8 cellular contexts compared by ENCODE assay signal in genomic region chr12:132710422-132711168, GRCh38. TPM values are rescaled to one million over a fixed set of nuclear protein-coding genes. Genes with fewer than 3 reads are reported as not detected.
DNase-seq lines count a peak whose midpoint lies in the region; ATAC-seq and TF ChIP-seq lines count a peak whose summit lies in the region.

TSS of gene PGAM5 (plus strand) at chr12:132710842. CDS start at chr12:132710877, 35 bp downstream.

- peak within 1 kb of the TSS; percentile 98 for H3K4me2 ChIP-seq in OCI-LY3 (ENCODE audit: low read length)

- peaks cover 7% of the 10 kb centered on the region for H4K20me1 ChIP-seq in OCI-LY3 (ENCODE audit: insufficient read depth, low read length)

- H2AFZ ChIP-seq in OCI-LY3 (ENCODE audit: low read depth, low read length): peak within 1 kb of the TSS; percentile 61

- H3K27ac ChIP-seq in OCI-LY3 (ENCODE audit: low read length) (peak within 1 kb of the TSS; percentile 73), epithelial cell of prostate (peak within 1 kb of the TSS; percentile 78)

- peak; percentile 76 for ATAC-seq in GM21528 (IDR thresholded peaks at IDR 0.05; ENCODE audit: low FRiP score, unreplicated experiment)

- H3K4me3 ChIP-seq in OCI-LY3 (ENCODE audit: low read length): peak within 1 kb of the TSS; percentile 90

- peaks cover 3% of the 10 kb centered on the region; the same call in 1 of the 2 replicates for H3K9me3 ChIP-seq in OCI-LY3 (ENCODE audit: insufficient read depth, low read length)

- peaks cover 25% of the 10 kb centered on the region for H3K36me3 ChIP-seq in OCI-LY3 (replicated peaks; ENCODE audit: low read depth, low read length)

- TF ChIP-seq CTCF in OCI-LY3 (IDR thresholded peaks at IDR 0.05; ENCODE audit: low read depth, low read length): no peak

- H3K9ac ChIP-seq in OCI-LY3 (ENCODE audit: low read length): peak within 1 kb of the TSS; percentile 81

- peaks cover 12% of the 10 kb centered on the region; the same call in 1 of the 2 replicates for H3K4me1 ChIP-seq in OCI-LY3 (ENCODE audit: low read length)

- DNase-seq in DMS114 treated with DMSO at 0.1 percent for 48 hours (lab: John Stamatoyannopoulos, UW; ENCODE audit: unreplicated experiment) (peak; percentile 61), HuH-7 (ENCODE audit: low spot score) (peak; percentile 81), activated T-cell treated with anti-CD3 and anti-CD28 coated beads for 1 hour (ENCODE audit: low read depth) (peak; percentile 85), epithelial cell of prostate (ENCODE audit: low read depth, low spot score) (peak; percentile 66), mucosa of gallbladder (ENCODE audit: low spot score) (peak; percentile 85)
- DNase-seq in stimulated activated CD8-positive, alpha-beta memory T cell treated with anti-CD3 and anti-CD28 coated beads, Interleukin-4, amount 100 ng/mL, for 24 hours (ENCODE audit: low read depth): peak; percentile 80

- H3K79me2 ChIP-seq in OCI-LY3 (ENCODE audit: low read length): peaks cover 53% of the 10 kb centered on the region

- no peaks in the 10 kb centered on the region for H3K27me3 ChIP-seq in OCI-LY3 (ENCODE audit: low read depth, low read length)

RNA-seq across cellular contexts. Expression of gene PGAM5, which starts in this region (rescaled TPM):
- 31.3 TPM for total RNA-seq in mucosa of gallbladder

Comparison
In these comparisons a context has a peak if more than half of its experiments do, and no peak if none do; other contexts are left out.
1. Peak in every context shown above with its lines: DNase-seq, ATAC-seq, H3K4me3 ChIP-seq and H3K27ac ChIP-seq.